In genomic region chr10:102306006-102306405, GRCh38 we compare ENCODE assay signal across 31 cellular contexts.
"Had no signal": no experiment of that assay in that cellular context is flagged by ENCODE, and none has a peak within 500 bp of the region (broad histone marks: within the 10 kb centered on the region; RNA-seq: fewer than 3 reads in every experiment).

No MANE protein-coding gene starts in this region.

- H3K9me3 ChIP-seq: neutrophil, pancreas, prostate gland, right lobe of liver, sigmoid colon, spleen, suprapubic skin, testis, tibial artery, transverse colon, upper lobe of right lung, uterus had no signal

- ATAC-seq: naive thymus-derived CD8-positive, alpha-beta T cell; natural killer cell treated with Interleukin-12 subunit alpha and Interleukin-12 subunit beta and Interleukin-15 and Interleukin-18, amount 100 ng/mL, for 72 hours; pancreas; right cardiac atrium; right lobe of liver; stimulated activated memory B cell treated with anti-CD40 and anti-IgM and Interleukin-4, amounts not matched to agents 10 μg/mL and 1 μg/mL and 100 μg/mL, for 72 hours; stimulated activated naive CD8-positive, alpha-beta T cell treated with anti-CD3 and anti-CD28 coated beads, Interleukin-15, amount 100 ng/mL, for 72 hours; stimulated activated naive CD8-positive, alpha-beta T cell treated with anti-CD3 and anti-CD28 coated beads, Interleukin-15, Interleukin-2, amounts not matched to agents 100 U/mL and 50 U/mL, for 24 hours; upper lobe of right lung had no signal

- H3K4me1 ChIP-seq: prostate gland, testis, uterus had no signal

- H3K27me3 ChIP-seq: neutrophil, pancreas, right lobe of liver, sigmoid colon, spleen, suprapubic skin, testis, tibial artery, transverse colon, upper lobe of right lung, uterus had no signal

- DNase-seq: naive thymus-derived CD8-positive, alpha-beta T cell; nephron progenitor cell; nucleus accumbens; pancreas; right cardiac atrium; right lobe of liver; sigmoid colon; spleen; stimulated activated CD4-positive, alpha-beta T cell treated with anti-CD3 and anti-CD28 coated beads, Interleukin-12 subunit alpha, Interleukin-12 subunit beta, amount 100 ng/mL, for 4 hours; stimulated activated CD4-positive, alpha-beta T cell treated with anti-CD3 and anti-CD28 coated beads, Interleukin-1b, Interleukin-23, amount 100 ng/mL, for 48 hours; stimulated activated CD4-positive, alpha-beta T cell treated with anti-CD3 and anti-CD28 coated beads, Interleukin-4, amount 100 ng/mL, for 1 hour; stimulated activated CD4-positive, alpha-beta T cell treated with anti-CD3 and anti-CD28 coated beads, Interleukin-4, amount 100 ng/mL, for 4 hours; stimulated activated CD8-positive, alpha-beta memory T cell treated with anti-CD3 and anti-CD28 coated beads, Interleukin-4, amount 100 ng/mL, for 48 hours; stimulated activated naive CD4-positive, alpha-beta T cell; stimulated activated naive CD8-positive, alpha-beta T cell treated with anti-CD3 and anti-CD28 coated beads, Interleukin-15, amount 100 ng/mL, for 72 hours; stimulated activated naive CD8-positive, alpha-beta T cell treated with anti-CD3 and anti-CD28 coated beads, Interleukin-15, Interleukin-2, amounts not matched to agents 100 U/mL and 50 U/mL, for 24 hours; substantia nigra; testis; tibial artery; transverse colon; upper lobe of right lung; uterus had no signal

- H3K27ac ChIP-seq: neutrophil, pancreas, prostate gland, right lobe of liver, sigmoid colon, skin epidermis, spleen, suprapubic skin, testis, tibial artery, transverse colon, upper lobe of right lung, uterus had no signal

- H3K4me3 ChIP-seq: pancreas, prostate gland, right lobe of liver, sigmoid colon, skin epidermis, smooth muscle cell, spleen, suprapubic skin, testis, tibial artery, transverse colon, upper lobe of right lung, uterus had no signal

- H3K27ac Mint-ChIP-seq: natural killer cell treated with Interleukin-12 subunit alpha and Interleukin-12 subunit beta and Interleukin-15 and Interleukin-18, amount 100 ng/mL, for 72 hours; nephron progenitor cell; stimulated activated memory B cell treated with anti-CD40 and anti-IgM and Interleukin-4, amounts not matched to agents 10 μg/mL and 1 μg/mL and 100 μg/mL, for 72 hours; type B pancreatic cell had no signal

- H3K4me3 Mint-ChIP-seq: naive thymus-derived CD8-positive, alpha-beta T cell; natural killer cell treated with Interleukin-12 subunit alpha and Interleukin-12 subunit beta and Interleukin-15 and Interleukin-18, amount 100 ng/mL, for 72 hours; nephron progenitor cell; neural crest cell; stimulated activated memory B cell treated with anti-CD40 and anti-IgM and Interleukin-4, amounts not matched to agents 10 μg/mL and 1 μg/mL and 100 μg/mL, for 72 hours; stimulated activated naive CD8-positive, alpha-beta T cell treated with anti-CD3 and anti-CD28 coated beads, Interleukin-15, amount 100 ng/mL, for 72 hours; type B pancreatic cell had no signal

- H3K9me3 Mint-ChIP-seq: naive thymus-derived CD8-positive, alpha-beta T cell; natural killer cell treated with Interleukin-12 subunit alpha and Interleukin-12 subunit beta and Interleukin-15 and Interleukin-18, amount 100 ng/mL, for 72 hours; stimulated activated memory B cell treated with anti-CD40 and anti-IgM and Interleukin-4, amounts not matched to agents 10 μg/mL and 1 μg/mL and 100 μg/mL, for 72 hours; stimulated activated naive CD8-positive, alpha-beta T cell treated with anti-CD3 and anti-CD28 coated beads, Interleukin-15, amount 100 ng/mL, for 72 hours; type B pancreatic cell had no signal

- H3K27me3 Mint-ChIP-seq: naive thymus-derived CD8-positive, alpha-beta T cell; natural killer cell treated with Interleukin-12 subunit alpha and Interleukin-12 subunit beta and Interleukin-15 and Interleukin-18, amount 100 ng/mL, for 72 hours; stimulated activated memory B cell treated with anti-CD40 and anti-IgM and Interleukin-4, amounts not matched to agents 10 μg/mL and 1 μg/mL and 100 μg/mL, for 72 hours; stimulated activated naive CD8-positive, alpha-beta T cell treated with anti-CD3 and anti-CD28 coated beads, Interleukin-15, amount 100 ng/mL, for 72 hours; type B pancreatic cell had no signal

- H3K36me3 ChIP-seq: neutrophil, pancreas, prostate gland, right lobe of liver, sigmoid colon, suprapubic skin, transverse colon, upper lobe of right lung, uterus had no signal
